In the genomic region with DNA sequence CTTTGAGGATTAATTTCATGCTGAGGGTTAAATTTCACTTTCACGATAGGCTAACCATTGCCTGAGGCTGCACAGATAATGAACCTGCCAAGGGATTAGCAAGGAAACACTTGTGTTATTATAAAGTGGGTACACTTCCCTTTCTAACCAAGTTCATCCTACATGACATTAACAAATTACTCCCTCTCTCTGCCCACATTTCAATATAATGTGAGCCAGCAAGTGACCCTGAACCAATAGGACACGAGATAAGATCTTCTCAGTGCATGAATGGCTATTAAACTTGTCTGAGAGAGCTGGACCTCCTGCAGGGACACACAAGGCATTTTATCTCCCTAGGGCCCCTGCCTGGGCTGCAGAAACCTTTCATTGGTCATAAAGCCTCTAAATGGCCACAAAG, we compare ENCODE assay signal across 1 cellular context.
A peak's percentile ranks its signal among the peaks of the same experiment; 100 is the strongest.
TF ChIP-seq lines count a peak whose summit lies in the region.

No MANE protein-coding gene starts in this region.

TF ChIP-seq in HEK293, 187 proteins besides CTCF, POLR2A, EP300 and RAD21 (continued from another document and continues in another):
- TF ChIP-seq PRDM4 (tag by site-specific recombination; IDR thresholded peaks at IDR 0.05) = peak; percentile 98
- TF ChIP-seq ZNF248 (tag by site-specific recombination; IDR thresholded peaks at IDR 0.05) = no peak
- peak; percentile 75 for TF ChIP-seq ATF2 (tag by site-specific recombination; IDR thresholded peaks at IDR 0.05; ENCODE audit: low read depth)
- TF ChIP-seq ZNF266 (tag by site-specific recombination; IDR thresholded peaks at IDR 0.05; ENCODE audit: low read depth) = no peak
- TF ChIP-seq ZNF837 (tag by site-specific recombination; IDR thresholded peaks at IDR 0.05) = no peak
- TF ChIP-seq, protein P1, sequence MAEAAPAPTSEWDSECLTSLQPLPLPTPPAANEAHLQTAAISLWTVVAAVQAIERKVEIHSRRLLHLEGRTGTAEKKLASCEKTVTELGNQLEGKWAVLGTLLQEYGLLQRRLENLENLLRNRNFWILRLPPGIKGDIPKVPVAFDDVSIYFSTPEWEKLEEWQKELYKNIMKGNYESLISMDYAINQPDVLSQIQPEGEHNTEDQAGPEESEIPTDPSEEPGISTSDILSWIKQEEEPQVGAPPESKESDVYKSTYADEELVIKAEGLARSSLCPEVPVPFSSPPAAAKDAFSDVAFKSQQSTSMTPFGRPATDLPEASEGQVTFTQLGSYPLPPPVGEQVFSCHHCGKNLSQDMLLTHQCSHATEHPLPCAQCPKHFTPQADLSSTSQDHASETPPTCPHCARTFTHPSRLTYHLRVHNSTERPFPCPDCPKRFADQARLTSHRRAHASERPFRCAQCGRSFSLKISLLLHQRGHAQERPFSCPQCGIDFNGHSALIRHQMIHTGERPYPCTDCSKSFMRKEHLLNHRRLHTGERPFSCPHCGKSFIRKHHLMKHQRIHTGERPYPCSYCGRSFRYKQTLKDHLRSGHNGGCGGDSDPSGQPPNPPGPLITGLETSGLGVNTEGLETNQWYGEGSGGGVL (tag by site-specific recombination; IDR thresholded peaks at IDR 0.05) = peak; percentile 81
- TF ChIP-seq KLF8 (tag by site-specific recombination; IDR thresholded peaks at IDR 0.05) = peak; percentile 97
- TF ChIP-seq MYNN (tag by site-specific recombination; IDR thresholded peaks at IDR 0.05; ENCODE audit: borderline replicate concordance) = no peak
- TF ChIP-seq ZNF596 (tag by site-specific recombination; IDR thresholded peaks at IDR 0.05) = peak; percentile 96
- TF ChIP-seq ZNF366 (tag by site-specific recombination; conservative IDR thresholded peaks at IDR 0.05) = peak; percentile 95
- TF ChIP-seq ZNF433 (tag by site-specific recombination; IDR thresholded peaks at IDR 0.05; ENCODE audit: low read depth) = 0 out of 2 replicates have a peak, but pooled peaks have one; percentile 4
- TF ChIP-seq GLIS1 (tag by site-specific recombination; IDR thresholded peaks at IDR 0.05) = peak; percentile 99
- peak; percentile 95 for TF ChIP-seq ZNF391 (tag by site-specific recombination; IDR thresholded peaks at IDR 0.05; ENCODE audit: borderline replicate concordance, low read depth)
- peak; percentile 100 for TF ChIP-seq SP7 (tag by site-specific recombination; IDR thresholded peaks at IDR 0.05)
- peak; percentile 97 for TF ChIP-seq WT1 (tag by site-specific recombination; IDR thresholded peaks at IDR 0.05)
- peak; percentile 12; the same call in 1 of the 2 replicates for TF ChIP-seq ZNF426 (tag by site-specific recombination; IDR thresholded peaks at IDR 0.05)
- peak; percentile 99 for TF ChIP-seq ZNF423 (tag by site-specific recombination; IDR thresholded peaks at IDR 0.05)
- TF ChIP-seq MEIS1 (CRISPR knock-in tag; IDR thresholded peaks at IDR 0.05; ENCODE audit: borderline replicate concordance) = no peak
- TF ChIP-seq ZNF184 (tag by site-specific recombination; IDR thresholded peaks at IDR 0.05) = no peak
- TF ChIP-seq ZNF600 (tag by site-specific recombination; IDR thresholded peaks at IDR 0.05) = peak; percentile 30; the same call in 1 of the 2 replicates
- TF ChIP-seq ZNF561 (tag by site-specific recombination; IDR thresholded peaks at IDR 0.05; ENCODE audit: borderline replicate concordance) = peak; percentile 98
- peak; percentile 82; the same call in 1 of the 2 replicates for TF ChIP-seq ZNF558 (tag by site-specific recombination; IDR thresholded peaks at IDR 0.05)
- TF ChIP-seq ZBTB20 (tag by site-specific recombination; IDR thresholded peaks at IDR 0.05) = peak; percentile 45
- TF ChIP-seq ZNF654 (tag by site-specific recombination; IDR thresholded peaks at IDR 0.05; ENCODE audit: low read depth) = no peak; the same call in 1 of the 2 replicates
- TF ChIP-seq ZIC2 (tag by site-specific recombination; IDR thresholded peaks at IDR 0.05) = peak; percentile 97
- TF ChIP-seq TSHZ1 (tag by site-specific recombination; IDR thresholded peaks at IDR 0.05; ENCODE audit: borderline replicate concordance) = peak; percentile 96
- TF ChIP-seq ZNF2 (tag by site-specific recombination; IDR thresholded peaks at IDR 0.05) = peak; percentile 95
- TF ChIP-seq ZNF692 (tag by site-specific recombination; IDR thresholded peaks at IDR 0.05) = peak; percentile 87
- TF ChIP-seq ZBTB1 (tag by site-specific recombination; IDR thresholded peaks at IDR 0.05) = 0 out of 2 replicates have a peak, but pooled peaks have one; percentile 55
- TF ChIP-seq ZNF623 (tag by site-specific recombination; IDR thresholded peaks at IDR 0.05) = peak; percentile 51
- peak; percentile 89 for TF ChIP-seq ZNF10 (tag by site-specific recombination; IDR thresholded peaks at IDR 0.05)
- TF ChIP-seq ZSCAN30 (tag by site-specific recombination; IDR thresholded peaks at IDR 0.05) = peak; percentile 98
- no peak for TF ChIP-seq ZNF777 (tag by site-specific recombination; IDR thresholded peaks at IDR 0.05; ENCODE audit: borderline replicate concordance)
- TF ChIP-seq HIC1 (tag by site-specific recombination; IDR thresholded peaks at IDR 0.05) = no peak
- TF ChIP-seq, protein P2, sequence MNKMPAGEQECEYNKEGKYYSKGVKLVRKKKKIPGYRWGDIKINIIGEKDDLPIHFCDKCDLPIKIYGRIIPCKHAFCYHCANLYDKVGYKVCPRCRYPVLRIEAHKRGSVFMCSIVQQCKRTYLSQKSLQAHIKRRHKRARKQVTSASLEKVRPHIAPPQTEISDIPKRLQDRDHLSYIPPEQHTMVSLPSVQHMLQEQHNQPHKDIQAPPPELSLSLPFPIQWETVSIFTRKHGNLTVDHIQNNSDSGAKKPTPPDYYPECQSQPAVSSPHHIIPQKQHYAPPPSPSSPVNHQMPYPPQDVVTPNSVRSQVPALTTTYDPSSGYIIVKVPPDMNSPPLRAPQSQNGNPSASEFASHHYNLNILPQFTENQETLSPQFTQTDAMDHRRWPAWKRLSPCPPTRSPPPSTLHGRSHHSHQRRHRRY (tag by site-specific recombination; IDR thresholded peaks at IDR 0.05) = peak; percentile 98
- TF ChIP-seq ZNF555 (tag by site-specific recombination; conservative IDR thresholded peaks at IDR 0.05) = no peak
- TF ChIP-seq ZBTB6 (tag by site-specific recombination; IDR thresholded peaks at IDR 0.05) = no peak
- TF ChIP-seq OVOL3 (tag by site-specific recombination; IDR thresholded peaks at IDR 0.05) = peak; percentile 99
- no peak for TF ChIP-seq ZNF521 (tag by site-specific recombination; IDR thresholded peaks at IDR 0.05)
- TF ChIP-seq ZNF133 (tag by site-specific recombination; IDR thresholded peaks at IDR 0.05) = no peak
- peak; percentile 94 for TF ChIP-seq ZNF629 (tag by site-specific recombination; IDR thresholded peaks at IDR 0.05)
- no peak for TF ChIP-seq ZNF544 (tag by site-specific recombination; IDR thresholded peaks at IDR 0.05)
- TF ChIP-seq ZNF510 (tag by site-specific recombination; IDR thresholded peaks at IDR 0.05; ENCODE audit: insufficient replicate concordance) = no peak
- peak; percentile 82; the same call in 1 of the 2 replicates for TF ChIP-seq SCRT1 (tag by site-specific recombination; IDR thresholded peaks at IDR 0.05; ENCODE audit: borderline replicate concordance)
- no peak for TF ChIP-seq ZFP37 (tag by site-specific recombination; IDR thresholded peaks at IDR 0.05)
- TF ChIP-seq ZBTB21 (tag by site-specific recombination; IDR thresholded peaks at IDR 0.05) = peak; percentile 79
- no peak for TF ChIP-seq ZNF704 (tag by site-specific recombination; IDR thresholded peaks at IDR 0.05)
